ENCODE assay signal across 17 cellular contexts in genomic region chr12:19707948-19708409, GRCh38.
DNase-seq lines count a peak whose midpoint lies in the region; ATAC-seq, FAIRE-seq and TF ChIP-seq lines count a peak whose summit lies in the region.
"Had no signal": no experiment of that assay in that cellular context is flagged by ENCODE, and none has a peak within 500 bp of the region (broad histone marks: within the 10 kb centered on the region; RNA-seq: fewer than 3 reads in every experiment).

No MANE protein-coding gene starts in this region.

- POLR2A ChIA-PET in CD8-positive, alpha-beta T cell (lab: Charles Lee): no interaction called here

- TF ChIP-seq POLR2A in transverse colon (IDR thresholded peaks at IDR 0.05): no peak

- CTCF ChIA-PET in CD8-positive, alpha-beta T cell (lab: Charles Lee): no interaction called here

- H3K36me3 Mint-ChIP-seq in CD8-positive, alpha-beta T cell: peaks cover 2% of the 10 kb centered on the region

- H2AFZ ChIP-seq in Loucy (ENCODE audit: low read length): no peak overlapping the region
- no peak overlapping the region for H2AFZ ChIP-seq in keratinocyte (ENCODE audit: control insufficient read depth, low read length)

- no peaks in the 10 kb centered on the region for H3K9me1 ChIP-seq in keratinocyte (ENCODE audit: control insufficient read depth, extremely low read depth, insufficient read depth, low read length)

- in situ Hi-C loops in brain microvascular endothelial cell (cut with HindIII; ENCODE audit: low pct_ligation_motif_present, low sequenced_read_pairs): no loop called here
- in situ Hi-C loops in transverse colon (cut with MboI; ENCODE audit: low pct_ligation_motif_present in 1 of 4, low pct_unique_long_range_greater_than_20kb in 1 of 4, low sequenced_read_pairs in 3 of 4): no loop called here

- H3K36me3 ChIP-seq in Loucy (ENCODE audit: insufficient read depth, low read length) (no peaks in the 10 kb centered on the region), brain microvascular endothelial cell (replicated peaks) (no peaks in the 10 kb centered on the region), keratinocyte (ENCODE audit: control insufficient read depth in 2 of 2, extremely low read depth in 1 of 2, insufficient read depth in 2 of 2, low read length in 2 of 2) (no peaks in the 10 kb centered on the region), transverse colon (no peaks in the 10 kb centered on the region)
- no peaks in the 10 kb centered on the region for H3K36me3 ChIP-seq in CD8-positive, alpha-beta T cell (ENCODE audit: insufficient read depth, low read length)
- H3K36me3 ChIP-seq: gastroesophageal sphincter had no signal

- H3K27me3 Mint-ChIP-seq in CD8-positive, alpha-beta T cell (ENCODE audit: low read depth): no peaks in the 10 kb centered on the region
- H3K27me3 Mint-ChIP-seq: natural killer cell treated with Interleukin-12 subunit alpha and Interleukin-12 subunit beta and Interleukin-15 and Interleukin-18, amount 100 ng/mL, for 72 hours had no signal

- ATAC-seq in CD8-positive, alpha-beta T cell: no peak
- ATAC-seq in HG02852 (IDR thresholded peaks at IDR 0.05; ENCODE audit: unreplicated experiment): no peak
- ATAC-seq: gastroesophageal sphincter; left colon; natural killer cell treated with Interleukin-12 subunit alpha and Interleukin-12 subunit beta and Interleukin-15 and Interleukin-18, amount 100 ng/mL, for 72 hours; sciatic nerve had no signal

- no peak for TF ChIP-seq EP300 in transverse colon (IDR thresholded peaks at IDR 0.05; ENCODE audit: low read depth)

- H3K9ac ChIP-seq in Loucy (ENCODE audit: low read depth, low read length, poor library complexity, severe bottlenecking) (no peak overlapping the region), keratinocyte (ENCODE audit: control insufficient read depth, extremely low read depth, insufficient read depth, low read length) (no peak overlapping the region)

- no peak overlapping the region for H3K27ac ChIP-seq in C4-2B
- H3K27ac ChIP-seq in brain microvascular endothelial cell: no peak overlapping the region
- no peak overlapping the region for H3K27ac ChIP-seq in keratinocyte (ENCODE audit: control insufficient read depth, insufficient read depth, low read length)
- no peak overlapping the region for H3K27ac ChIP-seq in CD8-positive, alpha-beta T cell (ENCODE audit: low read depth, low read length)
- no peak overlapping the region for H3K27ac ChIP-seq in transverse colon
- H3K27ac ChIP-seq: gastroesophageal sphincter had no signal

- no peak overlapping the region for H3K4me3 Mint-ChIP-seq in CD8-positive, alpha-beta T cell
- H3K4me3 Mint-ChIP-seq: activated CD4-positive, alpha-beta memory T cell treated with anti-CD3 and anti-CD28 coated beads, Interleukin-2, amount 10 ng/mL, durations not matched to agents 7 days and 5 days; natural killer cell treated with Interleukin-12 subunit alpha and Interleukin-12 subunit beta and Interleukin-15 and Interleukin-18, amount 100 ng/mL, for 72 hours had no signal

- no peak overlapping the region for H3K27ac Mint-ChIP-seq in CD8-positive, alpha-beta T cell
- H3K27ac Mint-ChIP-seq: activated CD4-positive, alpha-beta memory T cell treated with anti-CD3 and anti-CD28 coated beads, Interleukin-2, amount 10 ng/mL, durations not matched to agents 7 days and 5 days; natural killer cell treated with Interleukin-12 subunit alpha and Interleukin-12 subunit beta and Interleukin-15 and Interleukin-18, amount 100 ng/mL, for 72 hours had no signal

- dilution Hi-C loops in keratinocyte (cut with MboI; ENCODE audit: extremely low pct_ligation_motif_present, low sequenced_read_pairs): no loop called here

- TF ChIP-seq CTCF in C4-2B (conservative IDR thresholded peaks at IDR 0.05) (peak; percentile 27), Loucy (conservative IDR thresholded peaks at IDR 0.05; ENCODE audit: low read length) (0 out of 2 replicates have a peak, but pooled peaks have one; percentile 12), brain microvascular endothelial cell (IDR thresholded peaks at IDR 0.05; ENCODE audit: low read depth, low read length, missing control alignments) (peak; percentile 6), keratinocyte (optimal IDR thresholded peaks at IDR 0.05 in 1 of 3, IDR thresholded peaks at IDR 0.05 in 1 of 3, conservative IDR thresholded peaks at IDR 0.05 in 1 of 3; ENCODE audit: extremely low read depth in 1 of 3, insufficient read depth in 2 of 3, low read length in 3 of 3) (peak in 2 of 3 experiments; percentile 3 to 15), transverse colon (IDR thresholded peaks at IDR 0.05) (no peak)
- no peak for TF ChIP-seq CTCF in CD8-positive, alpha-beta T cell (IDR thresholded peaks at IDR 0.05)

- no peaks in the 10 kb centered on the region for H3K27me3 ChIP-seq in Loucy (ENCODE audit: insufficient read depth, low read length, poor library complexity, severe bottlenecking)
- H3K27me3 ChIP-seq in brain microvascular endothelial cell (replicated peaks): no peaks in the 10 kb centered on the region
- no peaks in the 10 kb centered on the region for H3K27me3 ChIP-seq in keratinocyte (ENCODE audit: control insufficient read depth, extremely low read depth, insufficient read depth, low read length)
- no peaks in the 10 kb centered on the region for H3K27me3 ChIP-seq in CD8-positive, alpha-beta T cell (ENCODE audit: insufficient read depth, low read length)
- H3K27me3 ChIP-seq in transverse colon: no peaks in the 10 kb centered on the region
- H3K27me3 ChIP-seq: gastroesophageal sphincter had no signal

- H3K9me2 ChIP-seq in Loucy (replicated peaks; ENCODE audit: low read depth, low read length): no peaks in the 10 kb centered on the region

- H3K4me1 ChIP-seq in Loucy (ENCODE audit: insufficient read depth, low read length, poor library complexity, severe bottlenecking): no peaks in the 10 kb centered on the region
- H3K4me1 ChIP-seq in keratinocyte (ENCODE audit: control insufficient read depth, extremely low read depth, insufficient read depth, low read length): peaks cover 10% of the 10 kb centered on the region
- no peaks in the 10 kb centered on the region for H3K4me1 ChIP-seq in CD8-positive, alpha-beta T cell (ENCODE audit: insufficient read depth, low read length)
- no peaks in the 10 kb centered on the region for H3K4me1 ChIP-seq in transverse colon

- H3K4me2 ChIP-seq in Loucy (ENCODE audit: low read depth, low read length, poor library complexity, severe bottlenecking): no peak overlapping the region
- no peak overlapping the region for H3K4me2 ChIP-seq in keratinocyte (ENCODE audit: control insufficient read depth, extremely low read depth, insufficient read depth, low read depth, low read length)

- no peaks in the 10 kb centered on the region for H3K79me2 ChIP-seq in Loucy (ENCODE audit: insufficient read depth, low read length)
- no peaks in the 10 kb centered on the region for H3K79me2 ChIP-seq in keratinocyte (ENCODE audit: control insufficient read depth, insufficient read depth, low read length)

- no peaks in the 10 kb centered on the region for H3F3A ChIP-seq in Loucy (ENCODE audit: low read depth)

- H3K4me1 Mint-ChIP-seq in CD8-positive, alpha-beta T cell (ENCODE audit: low read depth): no peaks in the 10 kb centered on the region

- FAIRE-seq in keratinocyte (lab: Jason Lieb, UNC): no peak

- H3K9me3 ChIP-seq in Loucy (ENCODE audit: insufficient read depth, low read depth, low read length) (peaks cover 4% of the 10 kb centered on the region; the same call in 1 of the 2 replicates), keratinocyte (ENCODE audit: control insufficient read depth, low read depth, low read length) (no peaks in the 10 kb centered on the region), transverse colon (peaks cover 0 to 8% of the 10 kb centered on the region in 2 donors)
- no peaks in the 10 kb centered on the region for H3K9me3 ChIP-seq in CD8-positive, alpha-beta T cell (ENCODE audit: low read length)

- H4K20me1 ChIP-seq in Loucy (ENCODE audit: insufficient read depth, low read length, poor library complexity, severe bottlenecking) (no peaks in the 10 kb centered on the region), keratinocyte (ENCODE audit: control insufficient read depth, extremely low read depth, insufficient read depth, low read length) (no peaks in the 10 kb centered on the region)

- H3K4me3 ChIP-seq in Loucy (ENCODE audit: low read length, poor library complexity, severe bottlenecking) (no peak overlapping the region), brain microvascular endothelial cell (ENCODE audit: low read depth, low read length) (no peak overlapping the region), keratinocyte (ENCODE audit: control insufficient read depth in 2 of 3, extremely low read depth in 1 of 3, insufficient read depth in 2 of 3, low read depth in 1 of 3, low read length in 3 of 3) (no peak overlapping the region), transverse colon (no peak overlapping the region)
- no peak overlapping the region for H3K4me3 ChIP-seq in CD8-positive, alpha-beta T cell (ENCODE audit: low read depth, low read length)
- H3K4me3 ChIP-seq: gastroesophageal sphincter had no signal

- 56 to 73% methylated on average over 5 to 6 of the region's 6 CpGs for WGBS in transverse colon (ENCODE audit: low coverage in 1 of 2), 2 donors

- intact Hi-C loops in CD8-positive, alpha-beta T cell (cut with DNase I, micrococcal nuclease): no loop called here
- intact Hi-C loops in transverse colon (cut with DNase I; ENCODE audit: low total_unique reads): no loop called here
- intact Hi-C loops in cardiac septum (cut with DNase I): no loop called here

- DNase-seq in brain microvascular endothelial cell (peak; percentile 34), keratinocyte (ENCODE audit: low read depth, low spot score) (no peak), transverse colon (no peak), cardiac septum (ENCODE audit: low spot score) (no peak)
- DNase-seq in CD8-positive, alpha-beta T cell: no peak
- DNase-seq: activated CD4-positive, alpha-beta memory T cell treated with anti-CD3 and anti-CD28 coated beads, Interleukin-2, amount 10 ng/mL, durations not matched to agents 7 days and 5 days; activated naive CD4-positive, alpha-beta T cell treated with Interleukin-2 at 50 U/mL for 16 hours; COR-L47; Kasumi-1; left colon; T-helper 9 cell had no signal

- peaks cover 34% of the 10 kb centered on the region for H3K9me3 Mint-ChIP-seq in CD8-positive, alpha-beta T cell

Comparison
In these comparisons a context has a peak if more than half of its experiments do, and no peak if none do; other contexts are left out.
1. CTCF ChIP-seq: peak in C4-2B (single experiment), Loucy (single experiment), brain microvascular endothelial cell (single experiment) and keratinocyte (2 of 3); none in CD8-positive, alpha-beta T cell (single experiment) and transverse colon (0 of 5).